Comparison of ENCODE assay signal across 8 cellular contexts in genomic region chr7:66740980-66741705, GRCh38.
A peak's percentile ranks its signal among the peaks of the same experiment; 100 is the strongest.
DNase-seq lines count a peak whose midpoint lies in the region; ATAC-seq and TF ChIP-seq lines count a peak whose summit lies in the region.
"Not testable (repeated sequence)": the region's sequence is repeated elsewhere in the genome, so short reads cannot be mapped to it uniquely, and the experiment has no call there.

No MANE protein-coding gene starts in this region.

- H3K4me3 Mint-ChIP-seq in memory B cell: peak overlapping the region; percentile 97

- H3K4me3 ChIP-seq in epithelial cell of esophagus (ENCODE audit: low read length): peak overlapping the region; percentile 87

- DNase-seq in NOMO-1 treated with dmso at 0.1 percent for 144 hours (lab: John Stamatoyannopoulos, UW; ENCODE audit: unreplicated experiment) (peak; percentile 30), activated T-cell treated with anti-CD3 and anti-CD28 coated beads for 1 hour (ENCODE audit: low read depth) (peak; percentile 10), epithelial cell of esophagus (ENCODE audit: low read depth) (peak; percentile 47), memory B cell (ENCODE audit: low spot score in 2 of 2) (peak; percentile 15 to 33)
- peak; percentile 10 to 32 for DNase-seq in stimulated activated CD4-positive, alpha-beta T cell treated with anti-CD3 and anti-CD28 coated beads, Interleukin-4, amount 100 ng/mL, for 4 hours

- not testable (repeated sequence) for H3K36me3 Mint-ChIP-seq in memory B cell

- TF ChIP-seq CTCF in C4-2B (conservative IDR thresholded peaks at IDR 0.05); epithelial cell of esophagus (IDR thresholded peaks at IDR 0.05; ENCODE audit: insufficient read depth, low read depth, low read length, missing control alignments): not testable (repeated sequence)

- H3K27ac Mint-ChIP-seq in memory B cell: peak overlapping the region; percentile 98

- ATAC-seq in GM19397 (IDR thresholded peaks at IDR 0.05; ENCODE audit: unreplicated experiment) (peak; percentile 37), HG03342 (IDR thresholded peaks at IDR 0.05; ENCODE audit: unreplicated experiment) (peak; percentile 32), memory B cell (ENCODE audit: low read depth) (peak; percentile 5)

- peak overlapping the region; percentile 85 for H3K27ac ChIP-seq in C4-2B

- not testable (repeated sequence) for H3K27me3 Mint-ChIP-seq in memory B cell

- not testable (repeated sequence) for H3K9me3 Mint-ChIP-seq in memory B cell

- peaks cover 25% of the 10 kb centered on the region for H3K4me1 Mint-ChIP-seq in memory B cell

Comparison
In these comparisons a context has a peak if more than half of its experiments do, and no peak if none do; other contexts are left out.
1. Peak in every context shown above with its lines: DNase-seq, ATAC-seq, H3K4me3 ChIP-seq and H3K27ac ChIP-seq.